12 cellular contexts compared by ENCODE assay signal in the genomic region with DNA sequence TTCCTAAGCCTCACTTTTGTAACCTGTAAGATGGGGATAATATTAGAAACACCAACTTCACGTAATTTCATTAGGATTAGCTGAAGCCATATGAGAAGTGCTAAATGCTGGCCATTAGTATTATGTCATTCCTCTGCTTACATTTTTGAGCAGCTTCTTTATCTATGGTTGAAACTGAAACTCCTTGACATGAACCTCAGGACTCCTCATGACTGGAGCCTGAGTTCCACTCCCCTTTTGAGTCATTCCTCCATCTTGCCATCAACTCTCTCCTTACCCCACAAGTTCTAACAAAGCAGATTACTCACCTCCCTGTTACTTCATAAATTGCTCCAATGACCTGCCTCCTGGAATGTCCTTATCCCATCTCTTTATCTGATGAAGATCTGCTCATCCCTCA.
DNase-seq lines count a peak whose midpoint lies in the region; ATAC-seq lines count a peak whose summit lies in the region.
"Had no signal": no experiment of that assay in that cellular context is flagged by ENCODE, and none has a peak within 500 bp of the region (broad histone marks: within the 10 kb centered on the region; RNA-seq: fewer than 3 reads in every experiment).

No MANE protein-coding gene starts in this region.

- no peak for DNase-seq in Ammon's horn (ENCODE audit: low spot score)
- DNase-seq in NCI-H1092 (lab: John Stamatoyannopoulos, UW) = no peak
- no peak for DNase-seq in NCI-H146 treated with DMSO at 0.1 percent for 48 hours (lab: John Stamatoyannopoulos, UW; ENCODE audit: unreplicated experiment)
- no peak for DNase-seq in stimulated activated CD4-positive, alpha-beta T cell treated with anti-CD3 and anti-CD28 coated beads, Interleukin-4, amount 100 ng/mL, for 4 hours
- DNase-seq: activated CD4-positive, alpha-beta T cell treated with anti-CD3 and anti-CD28 coated beads for 1 hour; kidney; NCI-H1436 treated with DMSO at 0.1 percent for 48 hours; stimulated activated CD4-positive, alpha-beta T cell treated with anti-CD3 and anti-CD28 coated beads, Interleukin-4, amount 100 ng/mL, for 24 hours had no signal

- ATAC-seq in GM18508 (IDR thresholded peaks at IDR 0.05; ENCODE audit: insufficient read depth, unreplicated experiment) (peak; percentile 53), GM21576 (IDR thresholded peaks at IDR 0.05; ENCODE audit: unreplicated experiment) (peak; percentile 69), HG03354 (IDR thresholded peaks at IDR 0.05; ENCODE audit: poor library complexity, severe bottlenecking, unreplicated experiment) (peak; percentile 95), esophagus mucosa (peak; percentile 60)
